ENCODE assay signal across 16 cellular contexts in genomic region chr10:86936661-86937501, GRCh38. TPM values are rescaled to one million over a fixed set of nuclear protein-coding genes. Genes with fewer than 3 reads are reported as not detected.
DNase-seq lines count a peak whose midpoint lies in the region; ATAC-seq lines count a peak whose summit lies in the region.
"Had no signal": no experiment of that assay in that cellular context is flagged by ENCODE, and none has a peak within 500 bp of the region (broad histone marks: within the 10 kb centered on the region; RNA-seq: fewer than 3 reads in every experiment).

No MANE protein-coding gene starts in this region.

- H3K4me3 Mint-ChIP-seq in activated naive CD8-positive, alpha-beta T cell treated with anti-CD3 and anti-CD28 coated beads for 36 hours = no peak overlapping the region
- H3K4me3 Mint-ChIP-seq: B cell; stimulated activated memory B cell treated with anti-CD40 and anti-IgM and Interleukin-4, amounts not matched to agents 10 μg/mL and 1 μg/mL and 100 μg/mL, for 72 hours had no signal

- H3K27ac Mint-ChIP-seq in activated naive CD8-positive, alpha-beta T cell treated with anti-CD3 and anti-CD28 coated beads for 36 hours = no peak overlapping the region
- H3K27ac Mint-ChIP-seq: B cell; stimulated activated memory B cell treated with anti-CD40 and anti-IgM and Interleukin-4, amounts not matched to agents 10 μg/mL and 1 μg/mL and 100 μg/mL, for 72 hours had no signal

- H3K36me3 Mint-ChIP-seq in activated naive CD8-positive, alpha-beta T cell treated with anti-CD3 and anti-CD28 coated beads for 36 hours = no peaks in the 10 kb centered on the region
- H3K36me3 Mint-ChIP-seq: stimulated activated memory B cell treated with anti-CD40 and anti-IgM and Interleukin-4, amounts not matched to agents 10 μg/mL and 1 μg/mL and 100 μg/mL, for 72 hours had no signal

- H3K27me3 Mint-ChIP-seq in activated naive CD8-positive, alpha-beta T cell treated with anti-CD3 and anti-CD28 coated beads for 36 hours = no peaks in the 10 kb centered on the region
- H3K27me3 Mint-ChIP-seq: B cell; stimulated activated memory B cell treated with anti-CD40 and anti-IgM and Interleukin-4, amounts not matched to agents 10 μg/mL and 1 μg/mL and 100 μg/mL, for 72 hours had no signal

- ATAC-seq in HG03025 (IDR thresholded peaks at IDR 0.05; ENCODE audit: low FRiP score, unreplicated experiment) = no peak
- ATAC-seq: stimulated activated memory B cell treated with anti-CD40 and anti-IgM and Interleukin-4, amounts not matched to agents 10 μg/mL and 1 μg/mL and 100 μg/mL, for 72 hours had no signal

- peak; percentile 35 for DNase-seq in ACHN
- DNase-seq in HCEC 1CT = peak; percentile 42
- DNase-seq in astrocyte of the hippocampus (ENCODE audit: low read depth, low spot score) = peak; percentile 42
- peak; percentile 55 for DNase-seq in kidney tubule cell (ENCODE audit: low spot score)
- DNase-seq in activated naive CD8-positive, alpha-beta T cell treated with anti-CD3 and anti-CD28 coated beads for 36 hours = no peak
- DNase-seq in DMS 273 treated with DMSO at 0.1 percent for 48 hours (lab: John Stamatoyannopoulos, UW) = no peak
- no peak for DNase-seq in MV-4-11 (lab: John Stamatoyannopoulos, UW)
- DNase-seq: activated naive CD4-positive, alpha-beta T cell treated with anti-CD3 and anti-CD28 coated beads, Interleukin-2, amount 50 U/mL, for 16 hours; foreskin melanocyte; NCI-H1694; retina; stimulated activated CD4-positive, alpha-beta T cell treated with anti-CD3 and anti-CD28 coated beads, Interleukin-4, amount 100 ng/mL, for 24 hours had no signal

- in situ Hi-C loops in ACHN (cut with HindIII; ENCODE audit: low pct_ligation_motif_present, low pct_unique_long_range_greater_than_20kb, low sequenced_read_pairs) = no loop called here

- no peaks in the 10 kb centered on the region for H3K9me3 Mint-ChIP-seq in activated naive CD8-positive, alpha-beta T cell treated with anti-CD3 and anti-CD28 coated beads for 36 hours
- H3K9me3 Mint-ChIP-seq: stimulated activated memory B cell treated with anti-CD40 and anti-IgM and Interleukin-4, amounts not matched to agents 10 μg/mL and 1 μg/mL and 100 μg/mL, for 72 hours had no signal

- peaks cover 3% of the 10 kb centered on the region for H3K4me1 Mint-ChIP-seq in activated naive CD8-positive, alpha-beta T cell treated with anti-CD3 and anti-CD28 coated beads for 36 hours
- H3K4me1 Mint-ChIP-seq: B cell had no signal

RNA-seq across cellular contexts. Expression of gene MMRN2, which starts 20.5 kb away (rescaled TPM):
- total RNA-seq in activated naive CD8-positive, alpha-beta T cell treated with anti-CD3 and anti-CD28 coated beads for 36 hours = not detected

RNA-seq across cellular contexts. Expression of gene SNCG, which starts 21.5 kb away (rescaled TPM):
- total RNA-seq in activated naive CD8-positive, alpha-beta T cell treated with anti-CD3 and anti-CD28 coated beads for 36 hours = not detected
- total RNA-seq: B cell had no signal

RNA-seq across cellular contexts. Expression of gene ADIRF, which starts 31.4 kb away (rescaled TPM):
- total RNA-seq in activated naive CD8-positive, alpha-beta T cell treated with anti-CD3 and anti-CD28 coated beads for 36 hours = not detected
- total RNA-seq: B cell, SJSA1 had no signal

Comparison
In these comparisons a context has a peak if more than half of its experiments do, and no peak if none do; other contexts are left out.
1. DNase-seq: peak in ACHN (single experiment), HCEC 1CT (single experiment), astrocyte of the hippocampus (single experiment) and kidney tubule cell (single experiment); none in activated naive CD8-positive, alpha-beta T cell treated with anti-CD3 and anti-CD28 coated beads for 36 hours (single experiment), DMS 273 treated with DMSO at 0.1 percent for 48 hours (single experiment) and MV-4-11 (single experiment).